Comparison of ENCODE assay signal across 21 cellular contexts in the genomic region with DNA sequence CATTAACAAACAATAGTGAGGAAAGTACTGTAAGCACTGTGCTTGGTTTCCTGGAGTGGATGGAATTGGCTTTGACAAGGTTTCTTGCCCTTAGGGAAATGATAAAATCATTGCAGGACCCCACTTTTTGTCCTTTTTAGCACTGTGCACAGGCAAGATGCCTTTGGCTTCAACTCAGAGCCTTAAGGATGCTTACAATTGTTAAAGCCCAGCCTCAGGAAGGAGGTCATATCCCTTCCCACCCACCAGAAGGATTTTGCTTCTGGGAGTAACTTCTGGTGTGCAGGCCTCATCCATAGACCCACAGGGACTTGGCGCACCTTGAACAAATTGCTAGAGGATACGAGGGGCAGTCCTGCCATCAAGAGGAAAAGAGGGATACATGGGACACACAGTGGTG. TPM values are rescaled to one million over a fixed set of nuclear protein-coding genes. Genes with fewer than 3 reads are reported as not detected.
DNase-seq lines count a peak whose midpoint lies in the region; ATAC-seq and TF ChIP-seq lines count a peak whose summit lies in the region.
"Had no signal": no experiment of that assay in that cellular context is flagged by ENCODE, and none has a peak within 500 bp of the region (broad histone marks: within the 10 kb centered on the region; RNA-seq: fewer than 3 reads in every experiment).

No MANE protein-coding gene starts in this region.

- no peak overlapping the region for H3K4me2 ChIP-seq in parathyroid adenoma (ENCODE audit: low read length)
- H3K4me2 ChIP-seq: GM23338, PC-9 had no signal

- H3K9me3 ChIP-seq in heart right ventricle (no peaks in the 10 kb centered on the region), T-helper 17 cell (ENCODE audit: control insufficient read depth, low read length, poor library complexity, severe bottlenecking) (no peaks in the 10 kb centered on the region), right cardiac atrium (ENCODE audit: control insufficient read depth, low read length) (no peaks in the 10 kb centered on the region), parathyroid adenoma (ENCODE audit: control insufficient read depth, low read length) (no peaks in the 10 kb centered on the region)
- H3K9me3 ChIP-seq in CD4-positive, alpha-beta T cell (ENCODE audit: control insufficient read depth, low read length): no peaks in the 10 kb centered on the region
- H3K9me3 ChIP-seq: MG63 had no signal

- H3K27ac ChIP-seq in heart right ventricle (peak overlapping the region in 7 of 10 donors; percentile 68 to 94 (median 89)), right cardiac atrium (ENCODE audit: low read length) (peak overlapping the region; percentile 59), parathyroid adenoma (peak overlapping the region; percentile 15)
- H3K27ac ChIP-seq in CD4-positive, alpha-beta T cell (ENCODE audit: low read depth, low read length): no peak overlapping the region
- H3K27ac ChIP-seq: PC-9 had no signal

- CTCF ChIA-PET in CD4-positive, alpha-beta T cell (lab: Charles Lee): no interaction called here

- DNase-seq in heart right ventricle: peak in 1 of 2 donors; percentile 24
- DNase-seq in cardiac septum (ENCODE audit: low spot score): no peak
- no peak for DNase-seq in T-helper 17 cell
- DNase-seq in right cardiac atrium: no peak
- DNase-seq in CD4-positive, alpha-beta T cell: no peak
- DNase-seq in progenitor cell of endocrine pancreas (ENCODE audit: low spot score, unreplicated experiment): no peak
- DNase-seq in activated T-cell treated with anti-CD3 and anti-CD28 coated beads, Interleukin-2, amount 50 U/mL, for 24 hours: no peak
- DNase-seq: 8988T, DMS153, H9, KBM-7, MG63, NCI-H1105 treated with DMSO at 0.1 percent for 48 hours, NCI-H146, NCI-H1930, NCI-H2227 treated with DMSO at 0.1 percent for 48 hours, NCI-H526 treated with DMSO at 0.1 percent for 48 hours, PC-9, SHP77 had no signal

- H3K27me3 Mint-ChIP-seq in T-helper 17 cell (peaks cover 17% of the 10 kb centered on the region), progenitor cell of endocrine pancreas (peaks cover 31% of the 10 kb centered on the region)
- H3K27me3 Mint-ChIP-seq in CD4-positive, alpha-beta T cell: peaks cover 37% of the 10 kb centered on the region
- peaks cover 57% of the 10 kb centered on the region for H3K27me3 Mint-ChIP-seq in activated T-cell treated with anti-CD3 and anti-CD28 coated beads, Interleukin-2, amount 50 U/mL, for 24 hours

- H3K36me3 Mint-ChIP-seq in T-helper 17 cell (ENCODE audit: low read depth): no peaks in the 10 kb centered on the region
- no peaks in the 10 kb centered on the region for H3K36me3 Mint-ChIP-seq in CD4-positive, alpha-beta T cell (ENCODE audit: low read depth)
- no peaks in the 10 kb centered on the region for H3K36me3 Mint-ChIP-seq in progenitor cell of endocrine pancreas (ENCODE audit: insufficient read depth)
- H3K36me3 Mint-ChIP-seq in activated T-cell treated with anti-CD3 and anti-CD28 coated beads, Interleukin-2, amount 50 U/mL, for 24 hours (ENCODE audit: low read depth): no peaks in the 10 kb centered on the region

- H3K4me1 ChIP-seq in heart right ventricle: peaks cover 0 to 29% (median 9%) of the 10 kb centered on the region in 9 donors
- no peaks in the 10 kb centered on the region for H3K4me1 ChIP-seq in right cardiac atrium (ENCODE audit: control insufficient read depth, insufficient read depth, low read length)
- H3K4me1 ChIP-seq in parathyroid adenoma: peaks cover 4% of the 10 kb centered on the region

- H3K4me1 Mint-ChIP-seq in T-helper 17 cell: peaks cover 4% of the 10 kb centered on the region
- H3K4me1 Mint-ChIP-seq in CD4-positive, alpha-beta T cell (ENCODE audit: low read depth): peaks cover 6% of the 10 kb centered on the region
- H3K4me1 Mint-ChIP-seq in progenitor cell of endocrine pancreas (ENCODE audit: low read depth): peaks cover 12% of the 10 kb centered on the region
- peaks cover 6% of the 10 kb centered on the region for H3K4me1 Mint-ChIP-seq in activated T-cell treated with anti-CD3 and anti-CD28 coated beads, Interleukin-2, amount 50 U/mL, for 24 hours (ENCODE audit: low read depth)

- H3K27me3 ChIP-seq in heart right ventricle (peaks cover 0 to 15% (median 0%) of the 10 kb centered on the region in 7 donors), right cardiac atrium (ENCODE audit: control insufficient read depth, insufficient read depth) (no peaks in the 10 kb centered on the region), parathyroid adenoma (ENCODE audit: control insufficient read depth, insufficient read depth, low read length) (no peaks in the 10 kb centered on the region)
- H3K27me3 ChIP-seq in CD4-positive, alpha-beta T cell (ENCODE audit: control insufficient read depth, insufficient read depth, low read length): peaks cover 19% of the 10 kb centered on the region
- H3K27me3 ChIP-seq: MG63 had no signal

- 65 to 83% methylated on average over 2 of the region's 2 CpGs for WGBS in heart right ventricle, 2 donors
- 82% methylated on average over 2 of the region's 2 CpGs for WGBS in right cardiac atrium

- POLR2A ChIA-PET in CD4-positive, alpha-beta T cell (lab: Charles Lee): no interaction called here

- H3K9me3 Mint-ChIP-seq in CD4-positive, alpha-beta T cell: no peaks in the 10 kb centered on the region
- H3K9me3 Mint-ChIP-seq in progenitor cell of endocrine pancreas (ENCODE audit: low read depth): no peaks in the 10 kb centered on the region
- H3K9me3 Mint-ChIP-seq in activated T-cell treated with anti-CD3 and anti-CD28 coated beads, Interleukin-2, amount 50 U/mL, for 24 hours: no peaks in the 10 kb centered on the region
- H3K9me3 Mint-ChIP-seq: GM23338 had no signal

- H3K9ac ChIP-seq in parathyroid adenoma: no peak overlapping the region

- no peak overlapping the region for H3K4me3 ChIP-seq in heart right ventricle
- H3K4me3 ChIP-seq in right cardiac atrium (ENCODE audit: low read length): no peak overlapping the region
- no peak overlapping the region for H3K4me3 ChIP-seq in parathyroid adenoma (ENCODE audit: low read depth, low read length)
- H3K4me3 ChIP-seq: GM23338, MG63, PC-9 had no signal

- H3K36me3 ChIP-seq in heart right ventricle (no peaks in the 10 kb centered on the region), parathyroid adenoma (ENCODE audit: control insufficient read depth, insufficient read depth, low read length) (no peaks in the 10 kb centered on the region)
- H3K36me3 ChIP-seq: MG63 had no signal

- H3K4me3 Mint-ChIP-seq in T-helper 17 cell: peak overlapping the region; percentile 25
- no peak overlapping the region for H3K4me3 Mint-ChIP-seq in CD4-positive, alpha-beta T cell
- no peak overlapping the region for H3K4me3 Mint-ChIP-seq in progenitor cell of endocrine pancreas (ENCODE audit: low read depth)
- H3K4me3 Mint-ChIP-seq in activated T-cell treated with anti-CD3 and anti-CD28 coated beads, Interleukin-2, amount 50 U/mL, for 24 hours: no peak overlapping the region
- H3K4me3 Mint-ChIP-seq: GM23338 had no signal

- intact Hi-C loops in heart right ventricle (cut with DNase I) (no loop called here), cardiac septum (cut with DNase I) (no loop called here), right cardiac atrium (cut with DNase I) (no loop called here)
- intact Hi-C loops in CD4-positive, alpha-beta T cell (cut with DNase I, micrococcal nuclease): no loop called here

- ATAC-seq in heart right ventricle: peak; percentile 34 to 77 (median 61)
- no peak for ATAC-seq in T-helper 17 cell
- ATAC-seq in right cardiac atrium: peak in 1 of 2 donors; percentile 47
- ATAC-seq in CD4-positive, alpha-beta T cell (ENCODE audit: poor library complexity): no peak
- ATAC-seq: GM23338 had no signal

- H3K27ac Mint-ChIP-seq in T-helper 17 cell: no peak overlapping the region
- no peak overlapping the region for H3K27ac Mint-ChIP-seq in CD4-positive, alpha-beta T cell
- no peak overlapping the region for H3K27ac Mint-ChIP-seq in progenitor cell of endocrine pancreas
- no peak overlapping the region for H3K27ac Mint-ChIP-seq in activated T-cell treated with anti-CD3 and anti-CD28 coated beads, Interleukin-2, amount 50 U/mL, for 24 hours
- H3K27ac Mint-ChIP-seq: GM23338, H9 had no signal

- H3K79me2 ChIP-seq in parathyroid adenoma: no peaks in the 10 kb centered on the region

- H2AFZ ChIP-seq in parathyroid adenoma: no peak overlapping the region
- H2AFZ ChIP-seq: GM23338, PC-9 had no signal

- TF ChIP-seq CTCF in heart right ventricle (IDR thresholded peaks at IDR 0.05) (peak in 1 of 9 donors; percentile 10), parathyroid adenoma (IDR thresholded peaks at IDR 0.05) (no peak), progenitor cell of endocrine pancreas (IDR thresholded peaks at IDR 0.05; ENCODE audit: unreplicated experiment) (no peak)
- TF ChIP-seq CTCF in CD4-positive, alpha-beta T cell (IDR thresholded peaks at IDR 0.05): no peak

RNA-seq across cellular contexts. Expression of a gene that starts 44.5 kb away (rescaled TPM):
- total RNA-seq in heart right ventricle (10 to 100 TPM in 2 of 10 donors, 1 to 10 TPM in 8; 5.2 to 11.7 (median 8.0) TPM), cardiac septum (6.5 TPM), T-helper 17 cell (1 to 10 TPM in 1 of 2 donors, under 1 TPM in 1; 0.94 to 3.3 TPM), right cardiac atrium (10 to 100 TPM; 10.2 to 12.2 (median 10.5) TPM), progenitor cell of endocrine pancreas (0.60 and 1.00 TPM in 2 replicates)
- polyA plus RNA-seq in heart right ventricle (1 to 10 TPM; 4.7 to 7.4 TPM), right cardiac atrium (6.0 TPM)
- total RNA-seq in CD4-positive, alpha-beta T cell: under 1 TPM; 0.22 to 0.25 TPM

Comparison
In these comparisons a context has a peak if more than half of its experiments do, and no peak if none do; other contexts are left out.
1. ATAC-seq: peak in heart right ventricle (8 of 8); none in T-helper 17 cell (single experiment) and CD4-positive, alpha-beta T cell (single experiment).